ENCODE assay signal across 14 cellular contexts in genomic region chr12:115223322-115223721, GRCh38.
DNase-seq lines count a peak whose midpoint lies in the region; ATAC-seq and TF ChIP-seq lines count a peak whose summit lies in the region.
"Had no signal": no experiment of that assay in that cellular context is flagged by ENCODE, and none has a peak within 500 bp of the region (broad histone marks: within the 10 kb centered on the region; RNA-seq: fewer than 3 reads in every experiment).

No MANE protein-coding gene starts in this region.

- no peak overlapping the region for H2AK9ac ChIP-seq in IMR-90 (replicated peaks; ENCODE audit: low read depth, low read length, poor library complexity)

- no peak overlapping the region for H3K14ac ChIP-seq in IMR-90 (replicated peaks; ENCODE audit: low read depth, low read length)

- H4K91ac ChIP-seq in IMR-90 (ENCODE audit: insufficient read depth, low read depth, low read length) = no peak overlapping the region

- no peak overlapping the region for H3K4ac ChIP-seq in IMR-90 (ENCODE audit: low read depth, low read length)

- H3K9me3 ChIP-seq in IMR-90 (ENCODE audit: control insufficient read depth, insufficient read depth, low read length) = no peaks in the 10 kb centered on the region
- H3K9me3 ChIP-seq in left lung = no peaks in the 10 kb centered on the region

- no peak for TF ChIP-seq RAD21 in IMR-90 (IDR thresholded peaks at IDR 0.05; ENCODE audit: low read length)

- H3K79me1 ChIP-seq in IMR-90 (ENCODE audit: low read depth in 1 of 2, low read length in 2 of 2) = no peaks in the 10 kb centered on the region

- H2BK5ac ChIP-seq in IMR-90 (ENCODE audit: low read depth, low read length, poor library complexity, severe bottlenecking) = no peak overlapping the region

- BruUV-seq in IMR-90 (replicated peaks; lab: Mats Ljungman, UMichigan) = no TSS peak

- no peak overlapping the region for H2AFZ ChIP-seq in IMR-90 (replicated peaks; ENCODE audit: low read length, poor library complexity)

- H4K8ac ChIP-seq in IMR-90 (ENCODE audit: low read depth in 2 of 2, low read length in 2 of 2) = no peak overlapping the region

- CTCF ChIA-PET in IMR-90 (lab: Yijun Ruan, JAX) = interaction anchor here (0.5 to 0.9 kb wide), 2 partner anchors 288 to 539 kb away, joined by 3 to 8 read pairs; no protein-coding TSS in a partner anchor

- no peak overlapping the region for H3K23ac ChIP-seq in IMR-90 (ENCODE audit: low read depth, low read length)

- H2BK120ac ChIP-seq in IMR-90 (ENCODE audit: low read depth, low read length) = no peak overlapping the region

- TF ChIP-seq CTCF in IMR-90 (conservative IDR thresholded peaks at IDR 0.05; ENCODE audit: low read depth, low read length) (no peak), left lung (IDR thresholded peaks at IDR 0.05) (no peak), lower leg skin (IDR thresholded peaks at IDR 0.05) (no peak)

- no peak overlapping the region for H2AK5ac ChIP-seq in IMR-90 (ENCODE audit: low read depth, low read length)

- POLR2A ChIA-PET in IMR-90 (lab: Charles Lee; ENCODE audit: unreplicated experiment) = no interaction called here

- H4K20me1 ChIP-seq in IMR-90 (ENCODE audit: insufficient read depth, low read length) = no peaks in the 10 kb centered on the region

- H3K9me1 ChIP-seq in IMR-90 (ENCODE audit: insufficient read depth, low read length) = no peaks in the 10 kb centered on the region

- H3K27me3 ChIP-seq in IMR-90 (ENCODE audit: control insufficient read depth, insufficient read depth, low read length) = no peaks in the 10 kb centered on the region
- no peaks in the 10 kb centered on the region for H3K27me3 ChIP-seq in left lung

- no peak overlapping the region for H2BK20ac ChIP-seq in IMR-90 (ENCODE audit: low read depth, low read length)

- in situ Hi-C loops in IMR-90 (cut with MboI; ENCODE audit: low sequenced_read_pairs) = no loop called here

- no peak overlapping the region for H3K9ac ChIP-seq in IMR-90 (ENCODE audit: low read depth, low read length)
- H3K9ac ChIP-seq: KMS-11 had no signal

- H3K4me1 ChIP-seq in IMR-90 (ENCODE audit: control insufficient read depth, insufficient read depth, low read length) (0 out of 2 replicates have a peak, but pooled peaks cover 5% of the 10 kb centered on the region), left lung (no peaks in the 10 kb centered on the region)

- H3K27ac ChIP-seq in IMR-90 (ENCODE audit: insufficient read depth, low read length) (no peak overlapping the region), left lung (no peak overlapping the region)
- H3K27ac ChIP-seq: C4-2B, KMS-11 had no signal

- 31% methylated on average over 2 of the region's 4 CpGs; no CpG with 5 or more reads in 1 of the 2 experiments for WGBS in IMR-90 (ENCODE audit: extremely low coverage in 2 of 2, insufficient read length in 1 of 2), 2 experiments
- WGBS in lower leg skin, 2 donors = 73 to 81% methylated on average over 4 of the region's 4 CpGs

- dilution Hi-C loops in IMR-90 (cut with HindIII; ENCODE audit: low sequenced_read_pairs, unreplicated experiment) = no loop called here

- H2BK15ac ChIP-seq in IMR-90 (ENCODE audit: low read depth, low read length) = no peak overlapping the region

- DNase-seq in AG08396 (ENCODE audit: low spot score) (peak; percentile 32), IMR-90 (peak; percentile 82), amniotic stem cell (lab: John Stamatoyannopoulos, UW) (peak; percentile 55), left lung (no peak), mesenteric fat pad (ENCODE audit: low spot score) (no peak), NCI-H1694 (lab: John Stamatoyannopoulos, UW) (no peak), lower leg skin (ENCODE audit: low spot score in 2 of 2) (no peak)
- DNase-seq: activated gamma-delta T cell treated with Interleukin-2 at 50 U/mL for 16 hours, head of caudate nucleus, NCI-H526 treated with DMSO at 0.1 percent for 48 hours, SW 1271 had no signal

- H3K4me2 ChIP-seq in IMR-90 (ENCODE audit: low read depth, low read length) = no peak overlapping the region
- H3K4me2 ChIP-seq: KMS-11 had no signal

- H3K36me3 ChIP-seq in IMR-90 (ENCODE audit: control insufficient read depth, insufficient read depth, low read length) (no peaks in the 10 kb centered on the region), left lung (no peaks in the 10 kb centered on the region)

- H4K5ac ChIP-seq in IMR-90 (ENCODE audit: low read depth, low read length) = no peak overlapping the region

- TF ChIP-seq POLR2A in IMR-90 (IDR thresholded peaks at IDR 0.05; ENCODE audit: low read depth, low read length) (no peak), lower leg skin (IDR thresholded peaks at IDR 0.05) (no peak)

- no peak overlapping the region for H3K56ac ChIP-seq in IMR-90 (ENCODE audit: extremely low read depth, insufficient read depth, low read length)

- intact Hi-C loops in IMR-90 (cut with micrococcal nuclease) = no loop called here
- intact Hi-C loops in left lung (cut with DNase I) = no loop called here
- intact Hi-C loops in lower leg skin (cut with DNase I; ENCODE audit: low total_unique reads) = no loop called here

- ATAC-seq in IMR-90 (ENCODE audit: low read depth) (peak; percentile 38), left lung (peak; percentile 65), HG03108 (IDR thresholded peaks at IDR 0.05; ENCODE audit: unreplicated experiment) (no peak)

- no peak overlapping the region for H3K4me3 ChIP-seq in IMR-90 (ENCODE audit: insufficient read depth, low read depth, low read length)
- H3K4me3 ChIP-seq in left lung = no peak overlapping the region
- no peak overlapping the region for H3K4me3 ChIP-seq in lower leg skin (ENCODE audit: low read depth, poor library complexity, severe bottlenecking)

- H3K18ac ChIP-seq in IMR-90 (ENCODE audit: low read depth, low read length) = no peak overlapping the region

TF ChIP-seq in IMR-90, 13 proteins besides CTCF, POLR2A, EP300 and RAD21:
- no peak for TF ChIP-seq ELK1 (IDR thresholded peaks at IDR 0.05; ENCODE audit: borderline replicate concordance, low read depth, low read length)
- TF ChIP-seq NFE2L2 (IDR thresholded peaks at IDR 0.05; ENCODE audit: low read depth, low read length) = no peak
- TF ChIP-seq RCOR1 (IDR thresholded peaks at IDR 0.05; ENCODE audit: insufficient replicate concordance, low read length) = no peak
- TF ChIP-seq SMC3 (IDR thresholded peaks at IDR 0.05; ENCODE audit: low read depth, low read length) = no peak
- TF ChIP-seq BHLHE40 (IDR thresholded peaks at IDR 0.05; ENCODE audit: low read depth, low read length) = no peak
- no peak for TF ChIP-seq CEBPB (IDR thresholded peaks at IDR 0.05; ENCODE audit: low read depth, low read length)
TF ChIP-seq in IMR-90: peak in this region for 0.

Comparison
In these comparisons a context has a peak if more than half of its experiments do, and no peak if none do; other contexts are left out.
1. DNase-seq: peak in AG08396 (single experiment), IMR-90 (single experiment) and amniotic stem cell (single experiment); none in left lung (0 of 2), mesenteric fat pad (single experiment), NCI-H1694 (single experiment) and lower leg skin (0 of 2).